ENCODE assay signal across 7 cellular contexts in the genomic region with DNA sequence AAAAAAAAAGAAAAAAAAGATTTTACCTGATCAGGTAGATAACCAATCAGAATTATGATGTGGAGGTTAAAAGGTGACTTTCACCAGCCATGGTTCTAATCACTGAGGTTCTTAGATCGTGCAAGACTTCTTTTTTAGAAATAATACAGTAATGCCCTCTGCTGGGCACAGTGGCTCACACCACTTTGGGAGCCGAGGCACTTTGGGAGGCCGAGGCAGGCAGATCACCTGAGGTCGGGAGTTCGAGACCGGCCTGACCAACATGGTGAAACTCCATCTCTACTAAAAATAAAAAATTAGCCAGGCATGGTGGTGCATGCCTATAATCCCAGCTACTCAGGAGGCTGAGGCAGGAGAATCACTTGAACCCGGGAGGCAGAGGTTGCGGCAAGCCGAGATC. TPM values are rescaled to one million over a fixed set of nuclear protein-coding genes. Genes with fewer than 3 reads are reported as not detected.
DNase-seq lines count a peak whose midpoint lies in the region; ATAC-seq and TF ChIP-seq lines count a peak whose summit lies in the region.
"Not testable (repeated sequence)": the region's sequence is repeated elsewhere in the genome, so short reads cannot be mapped to it uniquely, and the experiment has no call there.
"Had no signal": no experiment of that assay in that cellular context is flagged by ENCODE, and none has a peak within 500 bp of the region (broad histone marks: within the 10 kb centered on the region; RNA-seq: fewer than 3 reads in every experiment).

No MANE protein-coding gene starts in this region.

- not testable (repeated sequence) for H3K4me3 ChIP-seq in OCI-LY7 (ENCODE audit: low read depth, low read length, poor library complexity, severe bottlenecking); epithelial cell of proximal tubule (ENCODE audit: low read depth, low read length)

- DNase-seq in KBM-7 (peak; percentile 58), OCI-LY7 (ENCODE audit: low spot score) (peak; percentile 54)
- DNase-seq in activated CD4-positive, alpha-beta memory T cell treated with anti-CD3 and anti-CD28 coated beads, Interleukin-2, amount 10 ng/mL, durations not matched to agents 7 days and 5 days = peak; percentile 21
- DNase-seq in epithelial cell of proximal tubule (ENCODE audit: low read depth) = not testable (repeated sequence)
- DNase-seq in stimulated activated naive CD8-positive, alpha-beta T cell treated with anti-CD3 and anti-CD28 coated beads, Interleukin-15, Interleukin-2, amounts not matched to agents 100 U/mL and 50 U/mL, for 24 hours = peak; percentile 16

- POLR2A ChIA-PET in OCI-LY7 (lab: Charles Lee) = interaction anchor here (0.6 kb wide), 1 partner anchor 49 kb away, joined by 3 read pairs; no protein-coding TSS in a partner anchor
- POLR2A ChIA-PET in activated CD4-positive, alpha-beta memory T cell treated with anti-CD3 and anti-CD28 coated beads, Interleukin-2, amount 10 ng/mL, durations not matched to agents 7 days and 5 days (lab: Charles Lee) = not testable (repeated sequence)

- not testable (repeated sequence) for H3K4me2 ChIP-seq in OCI-LY7 (ENCODE audit: low read length)

- not testable (repeated sequence) for H3K4me1 Mint-ChIP-seq in activated CD4-positive, alpha-beta memory T cell treated with anti-CD3 and anti-CD28 coated beads, Interleukin-2, amount 10 ng/mL, durations not matched to agents 7 days and 5 days

- not testable (repeated sequence) for H3K27ac ChIP-seq in OCI-LY7 (ENCODE audit: low read depth, low read length, poor library complexity, severe bottlenecking)

- not testable (repeated sequence) for H3K9me2 ChIP-seq in OCI-LY7 (ENCODE audit: insufficient read depth, low read length)

- H3K27me3 Mint-ChIP-seq in activated CD4-positive, alpha-beta memory T cell treated with anti-CD3 and anti-CD28 coated beads, Interleukin-2, amount 10 ng/mL, durations not matched to agents 7 days and 5 days = not testable (repeated sequence)

- H3K27ac Mint-ChIP-seq in activated CD4-positive, alpha-beta memory T cell treated with anti-CD3 and anti-CD28 coated beads, Interleukin-2, amount 10 ng/mL, durations not matched to agents 7 days and 5 days = not testable (repeated sequence)

- H2AFZ ChIP-seq in OCI-LY7 (ENCODE audit: low read length) = not testable (repeated sequence)

- not testable (repeated sequence) for H3K9me3 ChIP-seq in OCI-LY7 (ENCODE audit: low read length)

- intact Hi-C loops in OCI-LY7 (cut with micrococcal nuclease; ENCODE audit: unreplicated experiment) = loop anchor here (10.0 kb wide), 1 partner anchor 399 kb away; no protein-coding TSS in a partner anchor

- H3K36me3 ChIP-seq in OCI-LY7 (ENCODE audit: insufficient read depth, low read length) = peaks cover 11% of the 10 kb centered on the region

- not testable (repeated sequence) for BruUV-seq in OCI-LY7 (replicated peaks; lab: Mats Ljungman, UMichigan)

- in situ Hi-C loops in KBM-7 (cut with MboI; ENCODE audit: low pct_unique_long_range_greater_than_20kb, low sequenced_read_pairs) = not testable (repeated sequence)

- CTCF ChIA-PET in OCI-LY7 (lab: Charles Lee; ENCODE audit: unreplicated experiment) = not testable (repeated sequence)
- CTCF ChIA-PET in activated CD4-positive, alpha-beta memory T cell treated with anti-CD3 and anti-CD28 coated beads, Interleukin-2, amount 10 ng/mL, durations not matched to agents 7 days and 5 days (lab: Charles Lee) = interaction anchor here (0.7 kb wide), 1 partner anchor 52 kb away, joined by 4 read pairs; no protein-coding TSS in a partner anchor

- not testable (repeated sequence) for H3K79me2 ChIP-seq in OCI-LY7 (ENCODE audit: insufficient read depth, low read depth, low read length)

- TF ChIP-seq CTCF in GM12874 (IDR thresholded peaks at IDR 0.05; ENCODE audit: insufficient read depth, low read depth, low read length) = 0 out of 2 replicates have a peak, but pooled peaks have one; percentile 6
- TF ChIP-seq CTCF in OCI-LY7 (conservative IDR thresholded peaks at IDR 0.05; ENCODE audit: low read length) = peak; percentile 65
- peak; percentile 8 for TF ChIP-seq CTCF in epithelial cell of proximal tubule (conservative IDR thresholded peaks at IDR 0.05; ENCODE audit: low read depth, low read length)

- ATAC-seq in stimulated activated naive CD8-positive, alpha-beta T cell treated with anti-CD3 and anti-CD28 coated beads, Interleukin-15, Interleukin-2, amounts not matched to agents 100 U/mL and 50 U/mL, for 24 hours = not testable (repeated sequence)

- H3K4me3 Mint-ChIP-seq in activated CD4-positive, alpha-beta memory T cell treated with anti-CD3 and anti-CD28 coated beads, Interleukin-2, amount 10 ng/mL, durations not matched to agents 7 days and 5 days = not testable (repeated sequence)

- not testable (repeated sequence) for H3K36me3 Mint-ChIP-seq in activated CD4-positive, alpha-beta memory T cell treated with anti-CD3 and anti-CD28 coated beads, Interleukin-2, amount 10 ng/mL, durations not matched to agents 7 days and 5 days (ENCODE audit: low read depth)

- H4K20me1 ChIP-seq in OCI-LY7 (ENCODE audit: insufficient read depth, low read length) = not testable (repeated sequence)

- not testable (repeated sequence) for H3K4me1 ChIP-seq in OCI-LY7 (ENCODE audit: insufficient read depth, low read length, poor library complexity, severe bottlenecking)

- H3K9me3 Mint-ChIP-seq in activated CD4-positive, alpha-beta memory T cell treated with anti-CD3 and anti-CD28 coated beads, Interleukin-2, amount 10 ng/mL, durations not matched to agents 7 days and 5 days = not testable (repeated sequence)

RNA-seq across cellular contexts. Expression of a gene that starts 36.1 kb away (rescaled TPM):
- total RNA-seq in OCI-LY7 (2014; rRNA removed; shearing (Covaris generic)) = 3.0 and 4.8 TPM in 2 replicates
- total RNA-seq in OCI-LY7 (2022) (4.5 and 5.7 TPM in 2 replicates), epithelial cell of proximal tubule (0.52 and 1.5 TPM in 2 replicates)
- total RNA-seq in activated CD4-positive, alpha-beta memory T cell treated with anti-CD3 and anti-CD28 coated beads, Interleukin-2, amount 10 ng/mL, durations not matched to agents 7 days and 5 days = 1 to 10 TPM; 1.4 to 1.7 TPM
- total RNA-seq: G401 had no signal

RNA-seq across cellular contexts. Expression of a gene that starts 36.8 kb away (rescaled TPM):
- 22.7 and 26.9 TPM in 2 replicates for total RNA-seq in OCI-LY7 (2014; rRNA removed; shearing (Covaris generic))
- 26.4 and 28.5 TPM in 2 replicates for total RNA-seq in OCI-LY7 (2022)
- total RNA-seq in activated CD4-positive, alpha-beta memory T cell treated with anti-CD3 and anti-CD28 coated beads, Interleukin-2, amount 10 ng/mL, durations not matched to agents 7 days and 5 days = 10 to 100 TPM; 32.6 to 33.3 TPM
- total RNA-seq in epithelial cell of proximal tubule = 74.9 and 94.1 TPM in 2 replicates

RNA-seq across cellular contexts. Expression of a gene that starts 36.9 kb away (rescaled TPM):
- 25.0 and 26.4 TPM in 2 replicates for total RNA-seq in OCI-LY7 (2014; rRNA removed; shearing (Covaris generic))
- total RNA-seq in OCI-LY7 (2022) = 30.3 and 32.1 TPM in 2 replicates
- 10 to 100 TPM; 27.6 to 29.5 TPM for total RNA-seq in activated CD4-positive, alpha-beta memory T cell treated with anti-CD3 and anti-CD28 coated beads, Interleukin-2, amount 10 ng/mL, durations not matched to agents 7 days and 5 days
- total RNA-seq in epithelial cell of proximal tubule = 11.8 and 12.0 TPM in 2 replicates

RNA-seq across cellular contexts. Expression of a gene that starts 56.0 kb away (rescaled TPM):
- total RNA-seq in OCI-LY7 (2014; rRNA removed; shearing (Covaris generic)) = 15.9 and 17.0 TPM in 2 replicates
- total RNA-seq in OCI-LY7 (2022) = 13.7 and 13.9 TPM in 2 replicates
- 10 to 100 TPM in 1 of 2 experiments, 1 to 10 TPM in 1; 9.1 to 10.3 TPM for total RNA-seq in activated CD4-positive, alpha-beta memory T cell treated with anti-CD3 and anti-CD28 coated beads, Interleukin-2, amount 10 ng/mL, durations not matched to agents 7 days and 5 days
- 10.3 and 21.1 TPM in 2 replicates for total RNA-seq in epithelial cell of proximal tubule

Comparison
In these comparisons a context has a peak if more than half of its experiments do, and no peak if none do; other contexts are left out.
1. CTCF ChIP-seq: peak in every context shown above with its lines; median percentile 65 in OCI-LY7; 8 in epithelial cell of proximal tubule; 6 in GM12874.